ENCODE assay signal across 1 cellular context in the genomic region with DNA sequence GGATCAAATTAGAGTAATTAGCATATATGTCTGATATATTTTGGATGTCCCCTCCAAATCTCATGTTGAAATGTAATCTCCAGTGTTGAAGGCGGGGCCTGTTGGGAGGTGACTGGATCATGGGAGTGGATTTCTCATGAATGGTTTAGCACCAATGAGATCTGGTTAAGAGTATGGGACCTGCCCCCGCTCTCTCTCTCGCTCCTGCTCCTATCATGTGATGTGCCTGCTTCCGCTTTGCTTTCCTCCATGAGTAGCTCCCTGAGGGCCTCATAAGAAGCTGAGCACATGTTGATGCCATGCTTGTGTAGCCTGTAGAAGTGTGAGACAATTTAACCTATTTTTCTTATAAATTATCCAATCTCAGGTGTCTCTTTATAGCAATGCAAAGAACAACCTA.
TF ChIP-seq lines count a peak whose summit lies in the region.

No MANE protein-coding gene starts in this region.

TF ChIP-seq in GM23338, 12 proteins besides CTCF, POLR2A, EP300 and RAD21 (continued from another document):
- no peak for TF ChIP-seq CREB1 (CRISPR knock-in tag; IDR thresholded peaks at IDR 0.05; ENCODE audit: low read depth)
- no peak for TF ChIP-seq EZH2phosphoT487 (IDR thresholded peaks at IDR 0.05; ENCODE audit: unreplicated experiment)
